In genomic region chr5:132873119-132873929, GRCh38 we compare ENCODE assay signal across 16 cellular contexts. TPM values are rescaled to one million over a fixed set of nuclear protein-coding genes. Genes with fewer than 3 reads are reported as not detected.
DNase-seq lines count a peak whose midpoint lies in the region; ATAC-seq, FAIRE-seq and TF ChIP-seq lines count a peak whose summit lies in the region.
"Had no signal": no experiment of that assay in that cellular context is flagged by ENCODE, and none has a peak within 500 bp of the region (broad histone marks: within the 10 kb centered on the region; RNA-seq: fewer than 3 reads in every experiment).

TSS of gene LEAP2 (plus strand) at chr5:132873668. CDS start at chr5:132873695, 27 bp downstream.

- TF ChIP-seq EP300 in HepG2 (IDR thresholded peaks at IDR 0.05; ENCODE audit: low read depth in 2 of 2, low read length in 2 of 2) (peak; percentile 43 to 90; a peak in 3 of 4 replicates), HepG2 (CRISPR knock-in tag; IDR thresholded peaks at IDR 0.05; ENCODE audit: borderline replicate concordance) (peak; percentile 72)

- intact Hi-C loops in HepG2 (cut with micrococcal nuclease; ENCODE audit: unreplicated experiment), result no loop called here

- peak; percentile 82 for ATAC-seq in HepG2
- ATAC-seq in stimulated activated effector memory CD8-positive, alpha-beta T cell treated with anti-CD3 and anti-CD28 coated beads, Interleukin-12 subunit alpha, Interleukin-12 subunit beta, amount 100 ng/mL, for 72 hours, result no peak
- ATAC-seq in GM18873 (IDR thresholded peaks at IDR 0.05; ENCODE audit: low FRiP score, unreplicated experiment), result no peak
- ATAC-seq: gastroesophageal sphincter had no signal

- H3K4me3 Mint-ChIP-seq in brain, result peak within 1 kb of the TSS in 1 of 5 experiments; percentile 18
- H3K4me3 Mint-ChIP-seq in stimulated activated effector memory CD8-positive, alpha-beta T cell treated with anti-CD3 and anti-CD28 coated beads, Interleukin-12 subunit alpha, Interleukin-12 subunit beta, amount 100 ng/mL, for 72 hours, result no peak within 1 kb of the TSS

- no peaks in the 10 kb centered on the region for H3K27me3 Mint-ChIP-seq in brain

- TF ChIP-seq POLR2A in HepG2 (IDR thresholded peaks at IDR 0.05; ENCODE audit: insufficient read depth in 1 of 2, low read depth in 2 of 2, low read length in 2 of 2), result peak; percentile 94 to 95

- H3K36me3 Mint-ChIP-seq in brain, result peaks cover 27% of the 10 kb centered on the region
- H3K36me3 Mint-ChIP-seq in stimulated activated effector memory CD8-positive, alpha-beta T cell treated with anti-CD3 and anti-CD28 coated beads, Interleukin-12 subunit alpha, Interleukin-12 subunit beta, amount 100 ng/mL, for 72 hours, result peaks cover 66% of the 10 kb centered on the region

- peaks cover 13% of the 10 kb centered on the region for H3K79me2 ChIP-seq in HepG2 (ENCODE audit: insufficient read depth, low read length)

- 2% methylated on average over 6 of the region's 6 CpGs for WGBS in HepG2 (ENCODE audit: low lambda C conversion rate)

- CTCF ChIA-PET in HepG2 (lab: Yijun Ruan, JAX; ENCODE audit: low intra/inter-chr PET ratio, low total read pairs), result interaction anchor here (1.0 kb wide), 1 partner anchor 66 kb away, joined by 3 read pairs; no protein-coding TSS in a partner anchor

- TF ChIP-seq CTCF in brain (conservative IDR thresholded peaks at IDR 0.05) (no peak), HepG2 (CRISPR knock-in tag; IDR thresholded peaks at IDR 0.05) (peak; percentile 9)

- peak; percentile 64 for FAIRE-seq in HepG2 (lab: Jason Lieb, UNC)
- FAIRE-seq: A204.1 had no signal

- peaks cover 90% of the 10 kb centered on the region for H3K4me1 ChIP-seq in HepG2 (ENCODE audit: insufficient read depth, low read length)

- H3K27ac Mint-ChIP-seq in brain, result peak within 1 kb of the TSS; percentile 20 to 84 (median 36)
- peak within 1 kb of the TSS; percentile 55 for H3K27ac Mint-ChIP-seq in stimulated activated effector memory CD8-positive, alpha-beta T cell treated with anti-CD3 and anti-CD28 coated beads, Interleukin-12 subunit alpha, Interleukin-12 subunit beta, amount 100 ng/mL, for 72 hours

- POLR2A ChIA-PET in HepG2 (lab: Yijun Ruan, JAX), result interaction anchor here (0.8 to 3.3 kb wide), 6 partner anchors 10 to 179 kb away, joined by 3 to 26 read pairs (median 4); partner anchors contain the start of genes HSPA4 and SHROOM1

- H3K4me1 Mint-ChIP-seq in brain, result peaks cover 24% of the 10 kb centered on the region
- H3K4me1 Mint-ChIP-seq in stimulated activated effector memory CD8-positive, alpha-beta T cell treated with anti-CD3 and anti-CD28 coated beads, Interleukin-12 subunit alpha, Interleukin-12 subunit beta, amount 100 ng/mL, for 72 hours, result peaks cover 6% of the 10 kb centered on the region

- H3K27ac ChIP-seq in HepG2 (ENCODE audit: extremely low read length, insufficient read depth, low read length), result peak within 1 kb of the TSS; percentile 95
- H3K27ac ChIP-seq: gastroesophageal sphincter, HL-60 had no signal

- BruUV-seq in HepG2 (replicated peaks; lab: Mats Ljungman, UMichigan), result no TSS peak

- peaks cover 2 to 19% of the 10 kb centered on the region in 2 experiments; a peak in 4 of 5 replicates for H3K36me3 ChIP-seq in HepG2 (replicated peaks in 1 of 2; ENCODE audit: control insufficient read depth in 1 of 2, insufficient read depth in 2 of 2, low read length in 2 of 2)

- H3K4me3 ChIP-seq in HepG2 (replicated peaks in 1 of 3; ENCODE audit: insufficient read depth in 1 of 3, low read depth in 2 of 3, low read length in 3 of 3), result peak within 1 kb of the TSS; percentile 52 to 76 (median 68)
- H3K4me3 ChIP-seq: gastroesophageal sphincter had no signal

- peak; percentile 4 for DNase-seq in NCI-H82 (lab: John Stamatoyannopoulos, UW)
- no peak for DNase-seq in NCI-H82 treated with DMSO at 0.1 percent for 48 hours (lab: John Stamatoyannopoulos, UW; ENCODE audit: unreplicated experiment)
- peak; percentile 95 for DNase-seq in HepG2 (ENCODE audit: low spot score)
- no peak for DNase-seq in stimulated activated effector memory CD8-positive, alpha-beta T cell treated with anti-CD3 and anti-CD28 coated beads, Interleukin-12 subunit alpha, Interleukin-12 subunit beta, amount 100 ng/mL, for 72 hours (ENCODE audit: low spot score in 2 of 2)
- no peak for DNase-seq in SIG-M5 treated with dmso at 0.1 percent for 504 hours (lab: John Stamatoyannopoulos, UW; ENCODE audit: unreplicated experiment)
- DNase-seq in HuH-7 (ENCODE audit: low spot score), result no peak
- DNase-seq: dermis blood vessel endothelial cell; DMS79 treated with DMSO at 0.1 percent for 48 hours; NCI-H510A treated with DMSO at 0.1 percent for 48 hours; SHP77; stimulated activated CD8-positive, alpha-beta memory T cell treated with anti-CD3 and anti-CD28 coated beads, Interleukin-4, amount 100 ng/mL, for 48 hours had no signal

- H3K9me3 Mint-ChIP-seq in brain, result no peaks in the 10 kb centered on the region
- no peaks in the 10 kb centered on the region for H3K9me3 Mint-ChIP-seq in stimulated activated effector memory CD8-positive, alpha-beta T cell treated with anti-CD3 and anti-CD28 coated beads, Interleukin-12 subunit alpha, Interleukin-12 subunit beta, amount 100 ng/mL, for 72 hours

- H3K9ac ChIP-seq in HepG2 (ENCODE audit: insufficient read depth, low read depth, low read length), result peak within 1 kb of the TSS; percentile 93

- no peaks in the 10 kb centered on the region; a peak in 1 of 5 replicates for H3K27me3 ChIP-seq in HepG2 (ENCODE audit: control insufficient read depth in 1 of 2, insufficient read depth in 2 of 2, low read length in 2 of 2)
- H3K27me3 ChIP-seq: gastroesophageal sphincter had no signal

- no peak for TF ChIP-seq RAD21 in HepG2 (CRISPR knock-in tag; IDR thresholded peaks at IDR 0.05)

- no peaks in the 10 kb centered on the region for H4K20me1 ChIP-seq in HepG2 (ENCODE audit: insufficient read depth, low read length)

- H3K4me2 ChIP-seq in HepG2 (ENCODE audit: low read depth, low read length), result peak within 1 kb of the TSS; percentile 80

- in situ Hi-C loops in HepG2 (cut with HindIII; ENCODE audit: extremely low pct_ligation_motif_present, low pct_unique_long_range_greater_than_20kb), result loop anchor here (5.0 kb wide), 1 partner anchor 41 kb away; the partner anchor contains the start of gene SHROOM1

- H2AFZ ChIP-seq in HepG2 (ENCODE audit: low read length), result no peak within 1 kb of the TSS

- H3K9me3 ChIP-seq in HepG2 (ENCODE audit: low read length), result no peaks in the 10 kb centered on the region
- H3K9me3 ChIP-seq: gastroesophageal sphincter had no signal

TF ChIP-seq in HepG2, 621 proteins besides CTCF, POLR2A, EP300 and RAD21 (continues in another document):
- TF ChIP-seq ZMAT3 (CRISPR knock-in tag; conservative IDR thresholded peaks at IDR 0.05) (no peak; the same call in 1 of the 2 replicates), ZBTB26 (CRISPR knock-in tag; IDR thresholded peaks at IDR 0.05; ENCODE audit: borderline replicate concordance) (peak; percentile 29; the same call in 1 of the 2 replicates), IRX3 (CRISPR knock-in tag; IDR thresholded peaks at IDR 0.05; ENCODE audit: borderline replicate concordance, low read depth) (no peak), HIVEP1 (CRISPR knock-in tag; IDR thresholded peaks at IDR 0.05) (no peak), ZKSCAN5 (CRISPR knock-in tag; IDR thresholded peaks at IDR 0.05) (no peak), ESRRA (CRISPR knock-in tag; IDR thresholded peaks at IDR 0.05; ENCODE audit: low read depth) (peak; percentile 60; the same call in 1 of the 2 replicates), HDAC2 (CRISPR knock-in tag; IDR thresholded peaks at IDR 0.05) (peak; percentile 75), LBX2 (CRISPR knock-in tag; IDR thresholded peaks at IDR 0.05; ENCODE audit: borderline replicate concordance) (no peak), CHCHD3 (CRISPR knock-in tag; IDR thresholded peaks at IDR 0.05) (no peak), ARNTL (CRISPR knock-in tag; IDR thresholded peaks at IDR 0.05) (peak; percentile 94)

RNA-seq across cellular contexts. Expression of gene LEAP2, which starts in this region (rescaled TPM):
- polyA plus RNA-seq in brain (ENCODE audit: insufficient read depth, low read depth, low replicate concordance) (not detected), HepG2 (2011; rRNA removed) (51.9 and 70.9 TPM in 2 replicates)
- 19.8 and 23.9 TPM in 2 replicates for total RNA-seq in HepG2 (2016; rRNA removed; fragmentation: Illumina TruSeq; extraction: Trizol)
- 31.9 and 33.8 TPM in 2 replicates for total RNA-seq in HepG2 (2016; cell fraction: cytosol; rRNA removed; fragmentation: Illumina TruSeq; extraction: Trizol; ENCODE audit: low read depth)
- 21.4 and 22.6 TPM in 2 replicates for total RNA-seq in HepG2 (2016; cell fraction: insoluble cytoplasmic fraction; rRNA removed; fragmentation: Illumina TruSeq; extraction: Trizol)
- 22.4 and 23.2 TPM in 2 replicates for total RNA-seq in HepG2 (2016; cell fraction: membrane; rRNA removed; fragmentation: Illumina TruSeq; extraction: Trizol)
- total RNA-seq in HepG2 (2016; cell fraction: nucleus; rRNA removed; fragmentation: Illumina TruSeq; extraction: Trizol), result 17.3 and 21.3 TPM in 2 replicates
- polyA plus RNA-seq in HepG2 (2011; cell fraction: cytosol; rRNA removed), result 18.2 and 34.0 TPM in 2 replicates
- polyA plus RNA-seq in HepG2 (2011; cell fraction: nucleus; rRNA removed), result 19.5 and 30.9 TPM in 2 replicates
- 83.9 and 193 TPM in 2 replicates for polyA plus RNA-seq in HepG2 (2012)
- 9.5 and 10.5 TPM in 2 replicates for polyA plus RNA-seq in HepG2 (2016; cell fraction: cytosol; fragmentation: Illumina TruSeq; extraction: Trizol; ENCODE audit: low read depth)
- polyA plus RNA-seq in HepG2 (2016; cell fraction: insoluble cytoplasmic fraction; fragmentation: Illumina TruSeq; extraction: Trizol; ENCODE audit: low read depth), result 12.1 and 12.5 TPM in 2 replicates
- 7.0 and 11.1 TPM in 2 replicates for polyA plus RNA-seq in HepG2 (2016; cell fraction: membrane; fragmentation: Illumina TruSeq; extraction: Trizol; ENCODE audit: low read depth)
- 19.5 and 23.5 TPM in 2 replicates for polyA plus RNA-seq in HepG2 (2016; cell fraction: nucleus; fragmentation: Illumina TruSeq; extraction: Trizol; ENCODE audit: insufficient read depth, low read depth)
- polyA minus RNA-seq in HepG2 (2011; rRNA and poly(A)+ RNA removed; ENCODE audit: low replicate concordance), result 3.2 and 62.6 TPM in 2 replicates
- 68.1 and 102 TPM in 2 replicates for polyA minus RNA-seq in HepG2 (2011; cell fraction: cytosol; rRNA and poly(A)+ RNA removed)
- 42.6 and 69.6 TPM in 2 replicates for polyA minus RNA-seq in HepG2 (2011; cell fraction: nucleus; rRNA and poly(A)+ RNA removed)

Comparison
In these comparisons a context has a peak if more than half of its experiments do, and no peak if none do; other contexts are left out.
1. DNase-seq: peak in NCI-H82 (single experiment) and HepG2 (single experiment); none in NCI-H82 treated with DMSO at 0.1 percent for 48 hours (single experiment), stimulated activated effector memory CD8-positive, alpha-beta T cell treated with anti-CD3 and anti-CD28 coated beads, Interleukin-12 subunit alpha, Interleukin-12 subunit beta, amount 100 ng/mL, for 72 hours (0 of 2), SIG-M5 treated with dmso at 0.1 percent for 504 hours (single experiment) and HuH-7 (single experiment).